In the genomic region with DNA sequence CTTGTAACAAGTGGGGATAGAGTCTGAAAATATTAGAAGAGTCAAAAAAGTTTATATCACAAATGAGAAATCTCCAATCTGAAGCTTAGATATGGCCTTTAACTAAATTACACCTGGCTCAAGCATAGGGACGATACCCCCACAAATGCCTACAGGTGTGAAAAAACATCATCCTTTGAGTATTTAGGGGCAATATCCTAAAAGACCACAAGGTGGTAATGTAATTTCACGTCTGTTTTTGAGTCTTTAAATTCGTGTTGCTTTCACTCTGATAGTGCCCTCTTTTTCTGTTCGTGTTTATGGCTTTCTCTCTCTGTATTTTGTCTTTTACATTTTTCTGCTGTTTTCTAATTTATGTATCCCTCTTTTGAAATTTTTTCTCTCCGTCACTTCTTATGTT, we compare ENCODE assay signal across 8 cellular contexts.
A peak's percentile ranks its signal among the peaks of the same experiment; 100 is the strongest.
DNase-seq lines count a peak whose midpoint lies in the region; ATAC-seq and TF ChIP-seq lines count a peak whose summit lies in the region.

No MANE protein-coding gene starts in this region.

- H3K4me3 Mint-ChIP-seq in stimulated activated naive B cell treated with anti-CD40 and anti-IgM and Interleukin-4, amounts not matched to agents 10 μg/mL and 1 μg/mL and 100 μg/mL, for 72 hours: no peak overlapping the region

- peaks cover 0 to 3% of the 10 kb centered on the region in 2 donors for H3K27me3 Mint-ChIP-seq in stimulated activated naive B cell treated with anti-CD40 and anti-IgM and Interleukin-4, amounts not matched to agents 10 μg/mL and 1 μg/mL and 100 μg/mL, for 72 hours

- peak; percentile 71 for ATAC-seq in HG02885 (IDR thresholded peaks at IDR 0.05; ENCODE audit: poor library complexity, unreplicated experiment)
- ATAC-seq in stimulated activated naive B cell treated with anti-CD40 and anti-IgM and Interleukin-4, amounts not matched to agents 10 μg/mL and 1 μg/mL and 100 μg/mL, for 72 hours (replicated peaks): peak; percentile 16 to 39

- H3K4me1 Mint-ChIP-seq in stimulated activated naive B cell treated with anti-CD40 and anti-IgM and Interleukin-4, amounts not matched to agents 10 μg/mL and 1 μg/mL and 100 μg/mL, for 72 hours: no peaks in the 10 kb centered on the region

- DNase-seq in DMS 273 (lab: John Stamatoyannopoulos, UW; ENCODE audit: unreplicated experiment) (peak; percentile 50), DMS 273 treated with DMSO at 0.1 percent for 48 hours (lab: John Stamatoyannopoulos, UW) (no peak), NCI-H2227 treated with DMSO at 0.1 percent for 48 hours (lab: John Stamatoyannopoulos, UW) (peak; percentile 31), epithelial cell of proximal tubule (ENCODE audit: low read depth) (no peak), SHP77 (lab: John Stamatoyannopoulos, UW) (no peak)
- no peak for DNase-seq in stimulated activated naive B cell treated with anti-CD40 and anti-IgM and Interleukin-4, amounts not matched to agents 10 μg/mL and 1 μg/mL and 100 μg/mL, for 72 hours
- DNase-seq in activated effector memory CD4-positive, alpha-beta T cell treated with Interleukin-2 at 50 U/mL for 16 hours: no peak

- TF ChIP-seq CTCF in epithelial cell of proximal tubule (conservative IDR thresholded peaks at IDR 0.05; ENCODE audit: low read depth, low read length): peak; percentile 65

- no peak overlapping the region for H3K27ac Mint-ChIP-seq in stimulated activated naive B cell treated with anti-CD40 and anti-IgM and Interleukin-4, amounts not matched to agents 10 μg/mL and 1 μg/mL and 100 μg/mL, for 72 hours

- H3K4me3 ChIP-seq in epithelial cell of proximal tubule (ENCODE audit: low read depth, low read length): no peak overlapping the region

- no peaks in the 10 kb centered on the region for H3K36me3 Mint-ChIP-seq in stimulated activated naive B cell treated with anti-CD40 and anti-IgM and Interleukin-4, amounts not matched to agents 10 μg/mL and 1 μg/mL and 100 μg/mL, for 72 hours

- no peaks in the 10 kb centered on the region for H3K9me3 Mint-ChIP-seq in stimulated activated naive B cell treated with anti-CD40 and anti-IgM and Interleukin-4, amounts not matched to agents 10 μg/mL and 1 μg/mL and 100 μg/mL, for 72 hours

Comparison
In these comparisons a context has a peak if more than half of its experiments do, and no peak if none do; other contexts are left out.
1. DNase-seq: peak in DMS 273 (single experiment) and NCI-H2227 treated with DMSO at 0.1 percent for 48 hours (single experiment); none in DMS 273 treated with DMSO at 0.1 percent for 48 hours (single experiment), epithelial cell of proximal tubule (single experiment), stimulated activated naive B cell treated with anti-CD40 and anti-IgM and Interleukin-4, amounts not matched to agents 10 μg/mL and 1 μg/mL and 100 μg/mL, for 72 hours (single experiment), activated effector memory CD4-positive, alpha-beta T cell treated with Interleukin-2 at 50 U/mL for 16 hours (single experiment) and SHP77 (0 of 2).